ENCODE assay signal across 1 cellular context in genomic region chr22:19442166-19442565, GRCh38.
TF ChIP-seq lines count a peak whose summit lies in the region.

No MANE protein-coding gene starts in this region.

TF ChIP-seq in H1, 55 proteins besides CTCF, POLR2A, EP300 and RAD21:
- TF ChIP-seq POLR2AphosphoS5 (IDR thresholded peaks at IDR 0.05; ENCODE audit: low read depth, low read length) (peak; percentile 22; the same call in 1 of the 2 replicates), SAP30 (IDR thresholded peaks at IDR 0.05; ENCODE audit: insufficient read depth, insufficient replicate concordance, low read length) (no peak)
